In genomic region chr7:88402529-88402928, GRCh38 we compare ENCODE assay signal across 11 cellular contexts.
"Had no signal": no experiment of that assay in that cellular context is flagged by ENCODE, and none has a peak within 500 bp of the region (broad histone marks: within the 10 kb centered on the region; RNA-seq: fewer than 3 reads in every experiment).

No MANE protein-coding gene starts in this region.

- FAIRE-seq: H1, H54 had no signal

- H3K4me3 ChIP-seq: GM23248, GM23338, HAP-1 had no signal

- H3K36me3 ChIP-seq: HAP-1 had no signal

- H3K4me2 ChIP-seq: GM23338 had no signal

- H3K9ac ChIP-seq: GM23248 had no signal

- H3K9me3 ChIP-seq: HAP-1 had no signal

- ATAC-seq: GM23338, HCT116 had no signal

- H2AFZ ChIP-seq: GM23248, GM23338 had no signal

- H3K4me1 ChIP-seq: HAP-1 had no signal

- DNase-seq: GM23248, GOT3, H7, H9, HCEC 1CT, HFFc6 had no signal

- H3K27ac ChIP-seq: GM23248 had no signal
